10 cellular contexts compared by ENCODE assay signal in the genomic region with DNA sequence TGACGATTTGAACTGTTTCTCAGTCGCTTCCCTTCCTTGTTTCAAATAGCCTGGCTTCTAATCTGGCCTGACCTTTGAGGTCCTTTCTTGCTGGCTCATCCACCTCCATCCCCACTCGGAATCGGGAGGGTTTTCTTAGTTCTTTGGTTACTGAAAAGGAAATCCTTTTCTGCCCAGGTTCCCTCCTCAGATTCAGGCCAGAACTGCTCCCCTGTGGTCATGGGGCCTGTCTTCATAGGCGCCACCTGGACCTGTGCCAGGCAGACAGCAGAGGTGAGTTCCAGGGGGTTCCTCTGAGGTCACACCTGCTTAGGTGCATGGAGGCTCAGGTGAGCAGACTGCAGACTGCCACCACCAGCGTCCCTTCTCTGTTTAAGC.
DNase-seq lines count a peak whose midpoint lies in the region; ATAC-seq and TF ChIP-seq lines count a peak whose summit lies in the region.
"Had no signal": no experiment of that assay in that cellular context is flagged by ENCODE, and none has a peak within 500 bp of the region (broad histone marks: within the 10 kb centered on the region; RNA-seq: fewer than 3 reads in every experiment).

No MANE protein-coding gene starts in this region.

- H3K9me3 Mint-ChIP-seq in activated CD4-positive, alpha-beta T cell treated with anti-CD3 and anti-CD28 coated beads, Interleukin-2, amount 10 ng/mL, durations not matched to agents 7 days and 5 days = peaks cover 9% of the 10 kb centered on the region
- H3K9me3 Mint-ChIP-seq in stimulated activated naive CD8-positive, alpha-beta T cell treated with anti-CD3 and anti-CD28 coated beads, Interleukin-15, Interleukin-2, amounts not matched to agents 100 ng/mL and 50 ng/mL, for 24 hours = no peaks in the 10 kb centered on the region
- H3K9me3 Mint-ChIP-seq: central memory CD8-positive, alpha-beta T cell; nephron had no signal

- peaks cover 26% of the 10 kb centered on the region for H3K4me1 Mint-ChIP-seq in activated CD4-positive, alpha-beta T cell treated with anti-CD3 and anti-CD28 coated beads, Interleukin-2, amount 10 ng/mL, durations not matched to agents 7 days and 5 days
- peaks cover 79% of the 10 kb centered on the region for H3K4me1 Mint-ChIP-seq in stimulated activated naive CD8-positive, alpha-beta T cell treated with anti-CD3 and anti-CD28 coated beads, Interleukin-15, Interleukin-2, amounts not matched to agents 100 ng/mL and 50 ng/mL, for 24 hours (ENCODE audit: low read depth)
- H3K4me1 Mint-ChIP-seq: nephron had no signal

- CTCF ChIA-PET in activated CD4-positive, alpha-beta T cell treated with anti-CD3 and anti-CD28 coated beads, Interleukin-2, amount 10 ng/mL, durations not matched to agents 7 days and 5 days (lab: Charles Lee) = interaction anchor here (0.6 to 1.1 kb wide), 12 partner anchors 10 to 163 kb away, joined by 3 to 6 read pairs (median 3); no protein-coding TSS in a partner anchor

- H3K27ac Mint-ChIP-seq in activated CD4-positive, alpha-beta T cell treated with anti-CD3 and anti-CD28 coated beads, Interleukin-2, amount 10 ng/mL, durations not matched to agents 7 days and 5 days = peak overlapping the region; percentile 5
- H3K27ac Mint-ChIP-seq in stimulated activated naive CD8-positive, alpha-beta T cell treated with anti-CD3 and anti-CD28 coated beads, Interleukin-15, Interleukin-2, amounts not matched to agents 100 ng/mL and 50 ng/mL, for 24 hours = peak overlapping the region; percentile 81

- no peak overlapping the region for H3K4me3 Mint-ChIP-seq in activated CD4-positive, alpha-beta T cell treated with anti-CD3 and anti-CD28 coated beads, Interleukin-2, amount 10 ng/mL, durations not matched to agents 7 days and 5 days
- H3K4me3 Mint-ChIP-seq in stimulated activated naive CD8-positive, alpha-beta T cell treated with anti-CD3 and anti-CD28 coated beads, Interleukin-15, Interleukin-2, amounts not matched to agents 100 ng/mL and 50 ng/mL, for 24 hours = no peak overlapping the region
- H3K4me3 Mint-ChIP-seq: central memory CD8-positive, alpha-beta T cell; nephron had no signal

- POLR2A ChIA-PET in activated CD4-positive, alpha-beta T cell treated with anti-CD3 and anti-CD28 coated beads, Interleukin-2, amount 10 ng/mL, durations not matched to agents 7 days and 5 days (lab: Charles Lee) = no interaction called here

- H3K27ac ChIP-seq in VCaP = no peak overlapping the region

- peak; percentile 26; the same call in 1 of the 2 replicates for TF ChIP-seq CTCF in VCaP (conservative IDR thresholded peaks at IDR 0.05)

- ATAC-seq in HG02938 (IDR thresholded peaks at IDR 0.05; ENCODE audit: unreplicated experiment) (peak; percentile 16), GM19351 (IDR thresholded peaks at IDR 0.05; ENCODE audit: unreplicated experiment) (no peak)

- H3K36me3 Mint-ChIP-seq in activated CD4-positive, alpha-beta T cell treated with anti-CD3 and anti-CD28 coated beads, Interleukin-2, amount 10 ng/mL, durations not matched to agents 7 days and 5 days (ENCODE audit: low read depth) = peaks cover 12% of the 10 kb centered on the region
- H3K36me3 Mint-ChIP-seq in stimulated activated naive CD8-positive, alpha-beta T cell treated with anti-CD3 and anti-CD28 coated beads, Interleukin-15, Interleukin-2, amounts not matched to agents 100 ng/mL and 50 ng/mL, for 24 hours (ENCODE audit: low read depth) = peaks cover 4% of the 10 kb centered on the region

- H3K27me3 Mint-ChIP-seq in activated CD4-positive, alpha-beta T cell treated with anti-CD3 and anti-CD28 coated beads, Interleukin-2, amount 10 ng/mL, durations not matched to agents 7 days and 5 days = no peaks in the 10 kb centered on the region
- no peaks in the 10 kb centered on the region for H3K27me3 Mint-ChIP-seq in stimulated activated naive CD8-positive, alpha-beta T cell treated with anti-CD3 and anti-CD28 coated beads, Interleukin-15, Interleukin-2, amounts not matched to agents 100 ng/mL and 50 ng/mL, for 24 hours
- H3K27me3 Mint-ChIP-seq: central memory CD8-positive, alpha-beta T cell had no signal

- no peak for DNase-seq in activated CD4-positive, alpha-beta T cell treated with anti-CD3 and anti-CD28 coated beads, Interleukin-2, amount 10 ng/mL, durations not matched to agents 7 days and 5 days
- DNase-seq in activated CD4-positive, alpha-beta T cell treated with anti-CD3 and anti-CD28 coated beads, Interleukin-2, amount 50 U/mL, for 4 hours = no peak
- DNase-seq in NCI-H187 treated with DMSO at 0.1 percent for 48 hours (lab: John Stamatoyannopoulos, UW) (no peak), putamen (ENCODE audit: low spot score) (no peak)
